10 cellular contexts compared by ENCODE assay signal in the genomic region with DNA sequence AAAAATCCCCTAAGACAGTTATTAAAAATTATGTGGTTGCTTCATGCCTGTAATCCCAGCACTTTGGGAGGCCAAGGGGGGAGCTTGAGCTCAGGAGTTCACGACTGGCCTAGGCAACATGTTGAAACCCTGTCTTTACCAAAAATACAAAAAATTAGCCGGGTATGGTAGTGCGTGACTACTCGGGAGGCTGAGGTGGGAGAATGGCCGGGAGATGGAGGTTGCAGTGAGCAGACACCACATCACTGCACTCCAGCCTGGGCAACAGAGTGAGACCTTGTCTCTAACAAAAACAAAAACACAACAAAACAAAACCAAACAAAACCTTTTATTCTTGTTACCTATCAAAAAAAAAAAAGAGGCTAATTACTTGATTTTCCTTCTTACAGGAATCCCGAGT. TPM values are rescaled to one million over a fixed set of nuclear protein-coding genes. Genes with fewer than 3 reads are reported as not detected.
A peak's percentile ranks its signal among the peaks of the same experiment; 100 is the strongest.
DNase-seq lines count a peak whose midpoint lies in the region; ATAC-seq and TF ChIP-seq lines count a peak whose summit lies in the region.
"Had no signal": no experiment of that assay in that cellular context is flagged by ENCODE, and none has a peak within 500 bp of the region (broad histone marks: within the 10 kb centered on the region; RNA-seq: fewer than 3 reads in every experiment).

No MANE protein-coding gene starts in this region.

- no peaks in the 10 kb centered on the region for H3K9me2 ChIP-seq in hepatocyte (replicated peaks; ENCODE audit: insufficient read depth)

- peaks cover 54% of the 10 kb centered on the region for H3K36me3 Mint-ChIP-seq in activated T-cell treated with anti-CD3 and anti-CD28 coated beads, Interleukin-2, amount 50 U/mL, for 24 hours (ENCODE audit: low read depth)
- H3K36me3 Mint-ChIP-seq in activated CD8-positive, alpha-beta T cell treated with anti-CD3 and anti-CD28 coated beads for 36 hours (ENCODE audit: low read depth) = peaks cover 39% of the 10 kb centered on the region
- peaks cover 16 to 18% of the 10 kb centered on the region in 2 donors for H3K36me3 Mint-ChIP-seq in stimulated activated naive B cell treated with anti-CD40 and anti-IgM and Interleukin-4, amounts not matched to agents 10 μg/mL and 1 μg/mL and 100 μg/mL, for 72 hours

- H3K4me3 Mint-ChIP-seq in activated T-cell treated with anti-CD3 and anti-CD28 coated beads, Interleukin-2, amount 50 U/mL, for 24 hours = peak overlapping the region; percentile 82
- H3K4me3 Mint-ChIP-seq in activated CD8-positive, alpha-beta T cell treated with anti-CD3 and anti-CD28 coated beads for 36 hours = peak overlapping the region; percentile 93
- peak overlapping the region; percentile 84 to 90 for H3K4me3 Mint-ChIP-seq in stimulated activated naive B cell treated with anti-CD40 and anti-IgM and Interleukin-4, amounts not matched to agents 10 μg/mL and 1 μg/mL and 100 μg/mL, for 72 hours

- H2AFZ ChIP-seq in hepatocyte = no peak overlapping the region

- DNase-seq in activated T-cell treated with anti-CD3 and anti-CD28 coated beads, Interleukin-2, amount 50 U/mL, for 24 hours = no peak
- DNase-seq in activated T-cell treated with anti-CD3 and anti-CD28 coated beads for 4 hours = no peak
- DNase-seq in activated CD8-positive, alpha-beta T cell treated with anti-CD3 and anti-CD28 coated beads for 36 hours = peak; percentile 19
- DNase-seq in hepatocyte (ENCODE audit: low spot score) = no peak
- no peak for DNase-seq in stimulated activated naive B cell treated with anti-CD40 and anti-IgM and Interleukin-4, amounts not matched to agents 10 μg/mL and 1 μg/mL and 100 μg/mL, for 72 hours
- DNase-seq in effector CD4-positive, alpha-beta T cell = no peak

- H3K4me1 Mint-ChIP-seq in activated T-cell treated with anti-CD3 and anti-CD28 coated beads, Interleukin-2, amount 50 U/mL, for 24 hours (ENCODE audit: low read depth) = peaks cover 61% of the 10 kb centered on the region
- peaks cover 54% of the 10 kb centered on the region for H3K4me1 Mint-ChIP-seq in activated CD8-positive, alpha-beta T cell treated with anti-CD3 and anti-CD28 coated beads for 36 hours (ENCODE audit: low read depth)
- peaks cover 19 to 57% of the 10 kb centered on the region in 2 donors for H3K4me1 Mint-ChIP-seq in stimulated activated naive B cell treated with anti-CD40 and anti-IgM and Interleukin-4, amounts not matched to agents 10 μg/mL and 1 μg/mL and 100 μg/mL, for 72 hours

- peak overlapping the region; percentile 83 for H3K4me2 ChIP-seq in hepatocyte

- H3K4me1 ChIP-seq in hepatocyte (ENCODE audit: insufficient read depth) = peaks cover 15% of the 10 kb centered on the region
- H3K4me1 ChIP-seq: parathyroid adenoma had no signal

- no peaks in the 10 kb centered on the region for H3K27me3 ChIP-seq in hepatocyte
- H3K27me3 ChIP-seq: SJSA1 had no signal

- H3K27me3 Mint-ChIP-seq in activated T-cell treated with anti-CD3 and anti-CD28 coated beads, Interleukin-2, amount 50 U/mL, for 24 hours = no peaks in the 10 kb centered on the region
- no peaks in the 10 kb centered on the region for H3K27me3 Mint-ChIP-seq in activated CD8-positive, alpha-beta T cell treated with anti-CD3 and anti-CD28 coated beads for 36 hours
- H3K27me3 Mint-ChIP-seq in stimulated activated naive B cell treated with anti-CD40 and anti-IgM and Interleukin-4, amounts not matched to agents 10 μg/mL and 1 μg/mL and 100 μg/mL, for 72 hours = no peaks in the 10 kb centered on the region

- H3K9me3 Mint-ChIP-seq in activated T-cell treated with anti-CD3 and anti-CD28 coated beads, Interleukin-2, amount 50 U/mL, for 24 hours = no peaks in the 10 kb centered on the region
- H3K9me3 Mint-ChIP-seq in activated CD8-positive, alpha-beta T cell treated with anti-CD3 and anti-CD28 coated beads for 36 hours = no peaks in the 10 kb centered on the region
- H3K9me3 Mint-ChIP-seq in stimulated activated naive B cell treated with anti-CD40 and anti-IgM and Interleukin-4, amounts not matched to agents 10 μg/mL and 1 μg/mL and 100 μg/mL, for 72 hours = no peaks in the 10 kb centered on the region

- peak overlapping the region; percentile 98 for H3K27ac Mint-ChIP-seq in activated T-cell treated with anti-CD3 and anti-CD28 coated beads, Interleukin-2, amount 50 U/mL, for 24 hours
- peak overlapping the region; percentile 96 for H3K27ac Mint-ChIP-seq in activated CD8-positive, alpha-beta T cell treated with anti-CD3 and anti-CD28 coated beads for 36 hours
- H3K27ac Mint-ChIP-seq in stimulated activated naive B cell treated with anti-CD40 and anti-IgM and Interleukin-4, amounts not matched to agents 10 μg/mL and 1 μg/mL and 100 μg/mL, for 72 hours = peak overlapping the region; percentile 97

- CTCF ChIA-PET in activated CD8-positive, alpha-beta T cell treated with anti-CD3 and anti-CD28 coated beads for 36 hours (lab: Charles Lee) = interaction anchor here (2.1 to 11.8 kb wide), 4 partner anchors 16 to 38 kb away, joined by 6 to 306 read pairs (median 40); no protein-coding TSS in a partner anchor

- peaks cover 60% of the 10 kb centered on the region for H3K79me2 ChIP-seq in hepatocyte

- no peak for ATAC-seq in activated CD8-positive, alpha-beta T cell treated with anti-CD3 and anti-CD28 coated beads for 36 hours
- ATAC-seq in stimulated activated naive B cell treated with anti-CD40 and anti-IgM and Interleukin-4, amounts not matched to agents 10 μg/mL and 1 μg/mL and 100 μg/mL, for 72 hours (replicated peaks) = no peak
- no peak for ATAC-seq in GM19023 (IDR thresholded peaks at IDR 0.05; ENCODE audit: unreplicated experiment)
- no peak for ATAC-seq in HG03520 (IDR thresholded peaks at IDR 0.05; ENCODE audit: unreplicated experiment)

- peak overlapping the region; percentile 53 for H3K4me3 ChIP-seq in hepatocyte

- no peaks in the 10 kb centered on the region for H3K9me3 ChIP-seq in hepatocyte (ENCODE audit: low read depth)
- H3K9me3 ChIP-seq: SJSA1 had no signal

- POLR2A ChIA-PET in activated CD8-positive, alpha-beta T cell treated with anti-CD3 and anti-CD28 coated beads for 36 hours (lab: Charles Lee) = interaction anchor here (0.6 to 4.8 kb wide), 6 partner anchors 9 to 73 kb away, joined by 3 to 119 read pairs (median 6); no protein-coding TSS in a partner anchor

- H4K20me1 ChIP-seq in hepatocyte (ENCODE audit: insufficient read depth, poor library complexity, severe bottlenecking) = peaks cover 4% of the 10 kb centered on the region

- 89% methylated on average over 6 of the region's 6 CpGs for WGBS in hepatocyte (ENCODE audit: low lambda C conversion rate, missing lambda C conversion rate)

- no peaks in the 10 kb centered on the region for H3K36me3 ChIP-seq in hepatocyte (replicated peaks; ENCODE audit: insufficient read depth, low read depth)

- intact Hi-C loops in activated CD8-positive, alpha-beta T cell treated with anti-CD3 and anti-CD28 coated beads for 36 hours (cut with micrococcal nuclease) = no loop called here

- peak overlapping the region; percentile 99 for H3K27ac ChIP-seq in hepatocyte

- TF ChIP-seq CTCF in activated CD8-positive, alpha-beta T cell treated with anti-CD3 and anti-CD28 coated beads for 36 hours (IDR thresholded peaks at IDR 0.05) = no peak
- TF ChIP-seq CTCF in hepatocyte (IDR thresholded peaks at IDR 0.05; ENCODE audit: poor library complexity) = no peak

RNA-seq across cellular contexts. Expression of a gene that starts 2.1 kb away (rescaled TPM):
- total RNA-seq in activated CD8-positive, alpha-beta T cell treated with anti-CD3 and anti-CD28 coated beads for 36 hours = 10 to 100 TPM; 61.5 to 62.1 TPM
- 16.0 and 19.1 TPM in 2 replicates for total RNA-seq in hepatocyte
- 4.7 and 6.1 TPM in 2 replicates for polyA plus RNA-seq in hepatocyte

RNA-seq across cellular contexts. Expression of a gene that starts 50.6 kb away (rescaled TPM):
- total RNA-seq in activated CD8-positive, alpha-beta T cell treated with anti-CD3 and anti-CD28 coated beads for 36 hours = under 1 TPM; 0.38 to 0.65 TPM
- 10.0 and 12.2 TPM in 2 replicates for total RNA-seq in hepatocyte
- 4.6 and 4.8 TPM in 2 replicates for polyA plus RNA-seq in hepatocyte
